20 cellular contexts compared by ENCODE assay signal in genomic region chr6:5693588-5693987, GRCh38.
DNase-seq lines count a peak whose midpoint lies in the region; ATAC-seq and TF ChIP-seq lines count a peak whose summit lies in the region.
"Had no signal": no experiment of that assay in that cellular context is flagged by ENCODE, and none has a peak within 500 bp of the region (broad histone marks: within the 10 kb centered on the region; RNA-seq: fewer than 3 reads in every experiment).

No MANE protein-coding gene starts in this region.

- no peak for TF ChIP-seq EP300 in esophagus muscularis mucosa (IDR thresholded peaks at IDR 0.05)

- peaks cover 4 to 8% of the 10 kb centered on the region in 2 donors for H3K36me3 Mint-ChIP-seq in naive B cell
- H3K36me3 Mint-ChIP-seq in osteocyte (ENCODE audit: unreplicated experiment) = peaks cover 2% of the 10 kb centered on the region

- H3K9me3 Mint-ChIP-seq in naive B cell = peaks cover 3 to 19% (median 11%) of the 10 kb centered on the region in 7 donors
- H3K9me3 Mint-ChIP-seq in osteocyte (ENCODE audit: unreplicated experiment) = peaks cover 20% of the 10 kb centered on the region

- H3K4me1 Mint-ChIP-seq in naive B cell (peaks cover 17 to 23% (median 19%) of the 10 kb centered on the region in 3 donors), osteocyte (ENCODE audit: unreplicated experiment) (peaks cover 14% of the 10 kb centered on the region)
- H3K4me1 Mint-ChIP-seq: GM23338 had no signal

- H3K36me3 ChIP-seq in KOPT-K1 (ENCODE audit: insufficient read depth, low read length) (no peaks in the 10 kb centered on the region), esophagus muscularis mucosa (no peaks in the 10 kb centered on the region)
- H3K36me3 ChIP-seq: BLaER1 had no signal

- no peaks in the 10 kb centered on the region for H3K27me3 ChIP-seq in esophagus muscularis mucosa
- H3K27me3 ChIP-seq: BLaER1 had no signal

- no peaks in the 10 kb centered on the region for H3K27me3 Mint-ChIP-seq in naive B cell
- H3K27me3 Mint-ChIP-seq in osteocyte (ENCODE audit: unreplicated experiment) = no peaks in the 10 kb centered on the region
- H3K27me3 Mint-ChIP-seq: CD4-positive, CD25-positive, alpha-beta regulatory T cell had no signal

- H3K4me3 ChIP-seq in esophagus muscularis mucosa = no peak overlapping the region
- H3K4me3 ChIP-seq: BLaER1, GM12878, GM23338 had no signal

- ATAC-seq in naive B cell (ENCODE audit: low read depth in 2 of 2) (no peak), HG03108 (IDR thresholded peaks at IDR 0.05; ENCODE audit: unreplicated experiment) (no peak), GM21786 (IDR thresholded peaks at IDR 0.05; ENCODE audit: unreplicated experiment) (no peak)
- ATAC-seq: GM12878, GM23338, HCT116 had no signal

- H3K4me3 Mint-ChIP-seq in naive B cell (no peak overlapping the region), osteocyte (ENCODE audit: unreplicated experiment) (no peak overlapping the region)
- H3K4me3 Mint-ChIP-seq: CD4-positive, CD25-positive, alpha-beta regulatory T cell; CD8-positive, alpha-beta memory T cell; GM23338; H9 had no signal

- TF ChIP-seq POLR2A in esophagus muscularis mucosa (IDR thresholded peaks at IDR 0.05; ENCODE audit: low read depth) = no peak

- H3K4me1 ChIP-seq in esophagus muscularis mucosa = peaks cover 0 to 14% (median 10%) of the 10 kb centered on the region in 4 donors

- H3K27ac ChIP-seq in KOPT-K1 (ENCODE audit: low read depth, low read length, poor library complexity, severe bottlenecking) (peak overlapping the region; percentile 97), esophagus muscularis mucosa (replicated peaks in 1 of 4) (no peak overlapping the region)
- H3K27ac ChIP-seq: BLaER1, C4-2B had no signal

- peak; percentile 62 for DNase-seq in esophagus muscularis mucosa (ENCODE audit: extremely low spot score)
- DNase-seq in naive B cell = no peak
- peak; percentile 53 for DNase-seq in osteocyte (ENCODE audit: extremely low spot score, unreplicated experiment)
- no peak for DNase-seq in mucosa of gallbladder (ENCODE audit: low spot score)
- no peak for DNase-seq in HK-2 (ENCODE audit: unreplicated experiment)
- DNase-seq: CD4-positive, CD25-positive, alpha-beta regulatory T cell; CD8-positive, alpha-beta memory T cell; DMS 273 treated with DMSO at 0.1 percent for 48 hours; DMS79; EL; GDM1; H9 had no signal

- H3K9me3 ChIP-seq in KOPT-K1 (ENCODE audit: insufficient read depth, low read length, poor library complexity, severe bottlenecking) = peaks cover 11% of the 10 kb centered on the region
- H3K9me3 ChIP-seq in esophagus muscularis mucosa = peaks cover 0 to 14% (median 13%) of the 10 kb centered on the region in 4 donors

- 94% methylated on average over 7 of the region's 7 CpGs for WGBS in esophagus muscularis mucosa

- intact Hi-C loops in esophagus muscularis mucosa (cut with DNase I) = no loop called here

- H3K27ac Mint-ChIP-seq in naive B cell (peak overlapping the region in 4 of 6 donors; percentile 26 to 95 (median 78)), osteocyte (ENCODE audit: unreplicated experiment) (no peak overlapping the region)
- H3K27ac Mint-ChIP-seq: CD8-positive, alpha-beta memory T cell; GM23338; H9 had no signal

- TF ChIP-seq CTCF in esophagus muscularis mucosa (IDR thresholded peaks at IDR 0.05) (no peak), osteocyte (IDR thresholded peaks at IDR 0.05) (no peak)

Comparison
In these comparisons a context has a peak if more than half of its experiments do, and no peak if none do; other contexts are left out.
1. DNase-seq: peak in esophagus muscularis mucosa (single experiment) and osteocyte (single experiment); none in naive B cell (single experiment), mucosa of gallbladder (single experiment) and HK-2 (single experiment).